25 cellular contexts compared by ENCODE assay signal in the genomic region with DNA sequence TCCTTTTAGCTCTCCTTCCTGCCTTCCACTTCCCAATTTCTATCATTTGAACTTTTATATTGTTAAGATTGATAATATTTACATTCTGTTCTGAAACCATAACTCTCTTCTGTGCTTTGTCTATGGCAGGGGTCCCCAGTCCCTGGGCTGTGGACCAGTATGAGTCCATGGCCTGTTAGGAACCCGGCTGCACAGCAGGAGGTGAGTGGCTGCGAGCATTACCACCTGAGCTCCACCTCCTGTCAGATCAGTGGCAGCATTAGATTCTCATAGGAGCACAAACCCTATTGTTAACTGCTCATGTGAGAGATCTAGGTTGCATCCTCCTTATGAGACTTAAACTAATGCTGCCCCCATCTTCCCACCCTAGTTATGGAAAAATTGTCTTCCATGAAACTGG. TPM values are rescaled to one million over a fixed set of nuclear protein-coding genes. Genes with fewer than 3 reads are reported as not detected.
"Had no signal": no experiment of that assay in that cellular context is flagged by ENCODE, and none has a peak within 500 bp of the region (broad histone marks: within the 10 kb centered on the region; RNA-seq: fewer than 3 reads in every experiment).

No MANE protein-coding gene starts in this region.

- H3K36me3 ChIP-seq: colonic mucosa, gastrocnemius medialis, heart right ventricle, left lung, lower lobe of right lung, ovary, suprapubic skin, tibial artery, upper lobe of left lung, uterus had no signal

- H3K9me3 ChIP-seq: colonic mucosa, gastrocnemius medialis, upper lobe of left lung, uterus had no signal

- H3K36me3 Mint-ChIP-seq: immature natural killer cell, memory B cell, mesothelial cell of epicardium, natural killer cell had no signal

- H3K4me1 ChIP-seq: colonic mucosa, gastrocnemius medialis, heart right ventricle, left lung, lower lobe of right lung, suprapubic skin, tibial artery, upper lobe of left lung, uterus had no signal

- H3K27ac ChIP-seq: colonic mucosa, gastrocnemius medialis, left lung, lower lobe of right lung, suprapubic skin, tibial artery, upper lobe of left lung, uterus had no signal

- H3K27ac Mint-ChIP-seq: immature natural killer cell, memory B cell, mesothelial cell of epicardium, natural killer cell had no signal

- DNase-seq: colonic mucosa; dermis blood vessel endothelial cell; effector CD4-positive, alpha-beta T cell; gastrocnemius medialis; heart right ventricle; immature natural killer cell; left lung; lower lobe of right lung; natural killer cell; ovary; right cardiac atrium; small intestine; stimulated activated CD4-positive, alpha-beta T cell treated with anti-CD3 and anti-CD28 coated beads, Interleukin-12 subunit alpha, Interleukin-12 subunit beta, amount 100 ng/mL, for 4 hours; stimulated activated naive CD8-positive, alpha-beta T cell treated with anti-CD3 and anti-CD28 coated beads, Interleukin-15, Interleukin-2, amounts not matched to agents 100 U/mL and 50 U/mL, for 24 hours; tibial artery; upper lobe of left lung; uterus had no signal

- H3K4me3 ChIP-seq: colonic mucosa, gastrocnemius medialis, heart right ventricle, left lung, lower lobe of right lung, ovary, suprapubic skin, tibial artery, upper lobe of left lung, uterus had no signal

- H3K4me3 Mint-ChIP-seq: immature natural killer cell, memory B cell, mesothelial cell of epicardium, natural killer cell, neural crest cell had no signal

- H3K4me1 Mint-ChIP-seq: immature natural killer cell, memory B cell, natural killer cell, neural crest cell had no signal

- H3K27me3 ChIP-seq: colonic mucosa, gastrocnemius medialis, heart right ventricle, left lung, ovary, suprapubic skin, tibial artery, upper lobe of left lung, uterus had no signal

- ATAC-seq: gastrocnemius medialis; heart right ventricle; left lung; lower lobe of right lung; natural killer cell; right cardiac atrium; stimulated activated naive CD8-positive, alpha-beta T cell treated with anti-CD3 and anti-CD28 coated beads, Interleukin-15, Interleukin-2, amounts not matched to agents 100 U/mL and 50 U/mL, for 24 hours had no signal

RNA-seq across cellular contexts. Expression of a gene that starts 48.4 kb away (rescaled TPM):
- total RNA-seq: colonic mucosa, dermis blood vessel endothelial cell, fibroblast of lung, gastrocnemius medialis, heart right ventricle, left lung, lower lobe of right lung, mesothelial cell of epicardium, mucosa of gallbladder, myocyte, natural killer cell, neural crest cell, ovary, posterior vena cava, right cardiac atrium, upper lobe of left lung, uterus had no signal
- polyA plus RNA-seq: fibroblast of lung, heart right ventricle, immature natural killer cell, right cardiac atrium, small intestine had no signal
